In genomic region chr20:40939667-40940066, GRCh38 we compare ENCODE assay signal across 33 cellular contexts.
"Had no signal": no experiment of that assay in that cellular context is flagged by ENCODE, and none has a peak within 500 bp of the region (broad histone marks: within the 10 kb centered on the region; RNA-seq: fewer than 3 reads in every experiment).

No MANE protein-coding gene starts in this region.

- H3K27me3 ChIP-seq: adrenal gland, body of pancreas, gastroesophageal sphincter had no signal

- ATAC-seq: activated CD4-positive, CD25-positive, alpha-beta regulatory T cell treated with anti-CD3 and anti-CD28 coated beads, Interleukin-2, amount 50 U/mL, for 24 hours; activated CD8-positive, alpha-beta T cell treated with anti-CD3 and anti-CD28 coated beads for 36 hours; activated naive CD8-positive, alpha-beta T cell treated with anti-CD3 and anti-CD28 coated beads, Interleukin-2, amount 50 U/mL, for 24 hours; activated T-cell treated with anti-CD3 and anti-CD28 coated beads, Interleukin-2, amount 50 U/mL, for 4 hours; body of pancreas; effector memory CD8-positive, alpha-beta T cell; gastroesophageal sphincter; heart right ventricle; T-helper 17 cell had no signal

- H3K27ac Mint-ChIP-seq: activated B cell treated with CpG ODN at 0.5 μM for 24 hours; activated CD8-positive, alpha-beta T cell treated with anti-CD3 and anti-CD28 coated beads for 36 hours; activated naive CD4-positive, alpha-beta T cell treated with anti-CD3 and anti-CD28 coated beads for 36 hours; activated naive CD4-positive, alpha-beta T cell treated with anti-CD3 and anti-CD28 coated beads, Interleukin-2, amount 50 U/mL, for 24 hours; activated naive CD8-positive, alpha-beta T cell treated with anti-CD3 and anti-CD28 coated beads for 36 hours; activated naive CD8-positive, alpha-beta T cell treated with anti-CD3 and anti-CD28 coated beads, Interleukin-2, amount 50 U/mL, for 24 hours; activated T-helper 1 cell treated with anti-CD3 and anti-CD28 coated beads, Interleukin-12 subunit alpha, Interleukin-12 subunit beta, Interleukin-2, Interleukin-4 antibody, amounts not matched to agents 30 ng/mL and 10 ng/mL and 1 ng/mL, durations not matched to agents 14 hours and 24 hours and 36 hours; activated T-helper 2 cell treated with anti-CD3 and anti-CD28 coated beads, Interferon-gamma antibody, Interleukin-2, Interleukin-4, amounts not matched to agents 10 μg/mL and 5 μg/mL and 100 μg/mL, durations not matched to agents 14 hours and 24 hours and 36 hours; effector memory CD8-positive, alpha-beta T cell; T-helper 17 cell; T-helper 2 cell treated with Interferon-gamma antibody and Interleukin-4, amounts not matched to agents 5 μg/mL and 100 μg/mL, for 36 hours had no signal

- H3K27me3 Mint-ChIP-seq: activated B cell treated with CpG ODN at 0.5 μM for 24 hours; activated CD8-positive, alpha-beta T cell treated with anti-CD3 and anti-CD28 coated beads for 36 hours; activated naive CD4-positive, alpha-beta T cell treated with anti-CD3 and anti-CD28 coated beads, Interleukin-2, amount 50 U/mL, for 24 hours; activated naive CD8-positive, alpha-beta T cell treated with anti-CD3 and anti-CD28 coated beads for 36 hours; activated naive CD8-positive, alpha-beta T cell treated with anti-CD3 and anti-CD28 coated beads, Interleukin-2, amount 50 U/mL, for 24 hours; effector memory CD8-positive, alpha-beta T cell had no signal

- H3K4me1 ChIP-seq: adrenal gland, body of pancreas, esophagus squamous epithelium, gastroesophageal sphincter had no signal

- H3K27ac ChIP-seq: adrenal gland, body of pancreas, esophagus squamous epithelium, gastroesophageal sphincter, heart right ventricle, WERI-Rb-1 had no signal

- H3K4me1 Mint-ChIP-seq: activated naive CD4-positive, alpha-beta T cell treated with anti-CD3 and anti-CD28 coated beads, Interleukin-2, amount 50 U/mL, for 24 hours; activated naive CD8-positive, alpha-beta T cell treated with anti-CD3 and anti-CD28 coated beads for 36 hours; T-helper 17 cell had no signal

- H3K9me3 Mint-ChIP-seq: activated B cell treated with CpG ODN at 0.5 μM for 24 hours; activated CD8-positive, alpha-beta T cell treated with anti-CD3 and anti-CD28 coated beads for 36 hours; activated naive CD4-positive, alpha-beta T cell treated with anti-CD3 and anti-CD28 coated beads for 36 hours; activated naive CD4-positive, alpha-beta T cell treated with anti-CD3 and anti-CD28 coated beads, Interleukin-2, amount 50 U/mL, for 24 hours; activated naive CD8-positive, alpha-beta T cell treated with anti-CD3 and anti-CD28 coated beads for 36 hours; activated naive CD8-positive, alpha-beta T cell treated with anti-CD3 and anti-CD28 coated beads, Interleukin-2, amount 50 U/mL, for 24 hours; activated T-cell treated with anti-CD3 and anti-CD28 coated beads, Interleukin-2, amount 50 U/mL, for 4 hours; activated T-helper 1 cell treated with anti-CD3 and anti-CD28 coated beads, Interleukin-12 subunit alpha, Interleukin-12 subunit beta, Interleukin-2, Interleukin-4 antibody, amounts not matched to agents 30 ng/mL and 10 ng/mL and 1 ng/mL, durations not matched to agents 14 hours and 24 hours and 36 hours; activated T-helper 2 cell treated with anti-CD3 and anti-CD28 coated beads, Interferon-gamma antibody, Interleukin-2, Interleukin-4, amounts not matched to agents 10 μg/mL and 5 μg/mL and 100 μg/mL, durations not matched to agents 14 hours and 24 hours and 36 hours; effector memory CD8-positive, alpha-beta T cell; T-helper 2 cell treated with Interferon-gamma antibody and Interleukin-4, amounts not matched to agents 5 μg/mL and 100 μg/mL, for 36 hours had no signal

- H3K36me3 Mint-ChIP-seq: activated naive CD4-positive, alpha-beta T cell treated with anti-CD3 and anti-CD28 coated beads, Interleukin-2, amount 50 U/mL, for 24 hours; activated naive CD8-positive, alpha-beta T cell treated with anti-CD3 and anti-CD28 coated beads for 36 hours had no signal

- H3K4me3 ChIP-seq: adrenal gland, body of pancreas, esophagus squamous epithelium, gastroesophageal sphincter, heart right ventricle had no signal

- H3K9me3 ChIP-seq: adrenal gland, body of pancreas, esophagus squamous epithelium, gastroesophageal sphincter, heart right ventricle had no signal

- H3K36me3 ChIP-seq: adrenal gland, esophagus squamous epithelium, gastroesophageal sphincter, heart right ventricle, WERI-Rb-1 had no signal

- DNase-seq: activated B cell treated with CpG ODN at 0.5 μM for 24 hours; activated CD4-positive, alpha-beta T cell treated with anti-CD3 and anti-CD28 coated beads for 48 hours; activated CD4-positive, alpha-beta T cell treated with anti-CD3 and anti-CD28 coated beads, Interleukin-2, amount 50 U/mL, for 1 hour; activated CD4-positive, alpha-beta T cell treated with anti-CD3 and anti-CD28 coated beads, Interleukin-2, amount 50 U/mL, for 48 hours; activated CD8-positive, alpha-beta memory T cell treated with anti-CD3 and anti-CD28 coated beads for 24 hours; activated CD8-positive, alpha-beta T cell treated with anti-CD3 and anti-CD28 coated beads for 36 hours; activated effector memory CD4-positive, alpha-beta T cell treated with anti-CD3 and anti-CD28 coated beads, Interleukin-2, amount 50 U/mL, for 16 hours; activated naive CD4-positive, alpha-beta T cell treated with anti-CD3 and anti-CD28 coated beads for 36 hours; activated naive CD8-positive, alpha-beta T cell treated with anti-CD3 and anti-CD28 coated beads for 36 hours; activated naive CD8-positive, alpha-beta T cell treated with anti-CD3 and anti-CD28 coated beads, Interleukin-2, amount 50 U/mL, for 24 hours; activated T-cell treated with anti-CD3 and anti-CD28 coated beads, Interleukin-2, amount 50 U/mL, for 4 hours; adrenal gland; amygdala; aorta; body of pancreas; caudate nucleus; cortex of kidney; dermis blood vessel endothelial cell; effector CD4-positive, alpha-beta T cell; effector memory CD8-positive, alpha-beta T cell; erythroblast; esophagus squamous epithelium; foreskin melanocyte; heart right ventricle; T-helper 17 cell; T1000; WERI-Rb-1 had no signal

- H3K4me3 Mint-ChIP-seq: activated B cell treated with CpG ODN at 0.5 μM for 24 hours; activated CD8-positive, alpha-beta T cell treated with anti-CD3 and anti-CD28 coated beads for 36 hours; activated naive CD4-positive, alpha-beta T cell treated with anti-CD3 and anti-CD28 coated beads for 36 hours; activated naive CD4-positive, alpha-beta T cell treated with anti-CD3 and anti-CD28 coated beads, Interleukin-2, amount 50 U/mL, for 24 hours; activated naive CD8-positive, alpha-beta T cell treated with anti-CD3 and anti-CD28 coated beads for 36 hours; activated naive CD8-positive, alpha-beta T cell treated with anti-CD3 and anti-CD28 coated beads, Interleukin-2, amount 50 U/mL, for 24 hours; activated T-cell treated with anti-CD3 and anti-CD28 coated beads, Interleukin-2, amount 50 U/mL, for 4 hours; activated T-helper 1 cell treated with anti-CD3 and anti-CD28 coated beads, Interleukin-12 subunit alpha, Interleukin-12 subunit beta, Interleukin-2, Interleukin-4 antibody, amounts not matched to agents 30 ng/mL and 10 ng/mL and 1 ng/mL, durations not matched to agents 14 hours and 24 hours and 36 hours; effector memory CD8-positive, alpha-beta T cell; T-helper 17 cell; T-helper 2 cell treated with Interferon-gamma antibody and Interleukin-4, amounts not matched to agents 5 μg/mL and 100 μg/mL, for 36 hours had no signal
